In the genomic region with DNA sequence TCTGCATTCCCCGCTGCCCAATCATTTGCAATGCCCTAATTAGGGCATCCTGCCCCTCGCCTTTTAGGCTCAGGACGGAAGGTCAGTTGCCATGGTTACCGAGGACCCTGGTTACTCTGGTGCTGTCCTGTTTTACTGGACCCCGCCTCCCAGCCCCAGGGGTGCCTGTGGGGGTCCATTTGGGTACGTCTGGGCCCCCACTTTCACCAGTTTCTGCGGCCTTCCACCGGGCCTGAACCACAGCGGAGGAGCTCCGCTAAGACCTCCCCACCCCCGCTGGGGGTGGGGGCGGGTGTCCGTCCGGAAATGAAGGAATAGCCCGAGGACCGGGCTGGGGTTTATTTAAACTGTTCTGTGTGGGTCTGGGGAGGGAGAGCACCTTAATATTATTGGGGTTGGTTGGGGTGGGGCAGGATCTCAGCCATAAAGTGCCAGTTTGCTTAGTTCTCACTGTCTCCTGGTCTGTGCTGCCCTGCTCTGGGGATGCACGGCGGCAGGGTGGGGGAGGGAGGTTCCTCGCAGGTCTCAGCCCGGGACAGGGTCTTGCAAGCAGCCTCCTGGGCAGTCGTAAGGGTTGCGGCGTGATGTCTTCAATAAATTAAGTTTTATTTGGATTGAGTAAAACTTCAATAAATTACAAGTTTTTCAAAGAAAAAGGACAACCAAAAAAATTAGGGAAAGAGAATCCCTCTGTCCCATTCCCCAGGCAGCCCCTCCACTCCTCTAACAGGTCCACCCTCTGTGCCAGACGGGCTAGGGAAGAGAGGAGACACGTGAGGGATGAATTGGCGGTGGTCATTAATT, we compare ENCODE assay signal across 11 cellular contexts. TPM values are rescaled to one million over a fixed set of nuclear protein-coding genes. Genes with fewer than 3 reads are reported as not detected.
DNase-seq lines count a peak whose midpoint lies in the region; ATAC-seq and TF ChIP-seq lines count a peak whose summit lies in the region.
"Had no signal": no experiment of that assay in that cellular context is flagged by ENCODE, and none has a peak within 500 bp of the region (broad histone marks: within the 10 kb centered on the region; RNA-seq: fewer than 3 reads in every experiment).

No MANE protein-coding gene starts in this region.

- no peak for TF ChIP-seq POLR2A in esophagus squamous epithelium (IDR thresholded peaks at IDR 0.05)

- CTCF ChIA-PET in OCI-LY7 (lab: Charles Lee; ENCODE audit: unreplicated experiment) = interaction anchor here (0.6 kb wide), 1 partner anchor 16 kb away, joined by 3 read pairs; no protein-coding TSS in a partner anchor

- ATAC-seq in psoas muscle (peak in 2 of 4 donors; percentile 13 to 14), GM21447 (IDR thresholded peaks at IDR 0.05; ENCODE audit: unreplicated experiment) (no peak)

- 68 to 76% methylated on average over 9 of the region's 26 CpGs for WGBS in esophagus squamous epithelium, 2 donors
- WGBS in psoas muscle, 3 donors = 78 to 82% (median 80%) methylated on average over 25 to 26 of the region's 26 CpGs

- H3F3A ChIP-seq in DOHH2 (ENCODE audit: control insufficient read depth, insufficient read depth) = peaks cover 8% of the 10 kb centered on the region

- no peak overlapping the region for H3K27ac ChIP-seq in DOHH2 (ENCODE audit: low read depth, low read length)
- H3K27ac ChIP-seq in OCI-LY7 (ENCODE audit: low read depth, low read length, poor library complexity, severe bottlenecking) = no peak overlapping the region
- peak overlapping the region; percentile 42 to 73 (median 55) for H3K27ac ChIP-seq in esophagus squamous epithelium
- no peak overlapping the region for H3K27ac ChIP-seq in psoas muscle

- peak; percentile 6 for TF ChIP-seq CTCF in DOHH2 (IDR thresholded peaks at IDR 0.05; ENCODE audit: low read depth, low read length, poor library complexity, severe bottlenecking)
- TF ChIP-seq CTCF in OCI-LY7 (conservative IDR thresholded peaks at IDR 0.05; ENCODE audit: low read length) = no peak; the same call in none of the 2 replicates
- TF ChIP-seq CTCF in esophagus squamous epithelium (IDR thresholded peaks at IDR 0.05) = no peak
- TF ChIP-seq CTCF in psoas muscle (IDR thresholded peaks at IDR 0.05) = no peak

- POLR2A ChIA-PET in OCI-LY7 (lab: Charles Lee) = no interaction called here

- H3K36me3 ChIP-seq in DOHH2 (ENCODE audit: control insufficient read depth, low read length) = peaks cover 47% of the 10 kb centered on the region
- H3K36me3 ChIP-seq in OCI-LY7 (ENCODE audit: insufficient read depth, low read length) = peaks cover 49% of the 10 kb centered on the region
- peaks cover 17 to 49% (median 19%) of the 10 kb centered on the region in 3 donors for H3K36me3 ChIP-seq in esophagus squamous epithelium
- H3K36me3 ChIP-seq in psoas muscle (ENCODE audit: insufficient read depth in 1 of 2, low read depth in 1 of 2) = peaks cover 0 to 48% of the 10 kb centered on the region in 2 donors

- H3K79me2 ChIP-seq in DOHH2 (ENCODE audit: control insufficient read depth, low read length) (no peaks in the 10 kb centered on the region), OCI-LY7 (ENCODE audit: insufficient read depth, low read depth, low read length) (no peaks in the 10 kb centered on the region)

- H3K4me2 ChIP-seq in DOHH2 (ENCODE audit: low read length) = no peak overlapping the region
- H3K4me2 ChIP-seq in OCI-LY7 (ENCODE audit: low read length) = no peak overlapping the region

- intact Hi-C loops in OCI-LY7 (cut with micrococcal nuclease; ENCODE audit: unreplicated experiment) (loop anchor here (1.0 to 5.0 kb wide), 2 partner anchors 14 to 194 kb away; partner anchors contain the start of genes CLPB and INPPL1), esophagus squamous epithelium (cut with DNase I) (no loop called here), psoas muscle (cut with DNase I) (loop anchor here (1.0 to 10.0 kb wide), 5 partner anchors 13 to 224 kb away; partner anchors contain the start of genes ANAPC15 (in 1 of the 2) and CLPB (in 1 of the 2))

- H3K9me3 ChIP-seq in DOHH2 (ENCODE audit: control insufficient read depth, insufficient read depth, low read length) = no peaks in the 10 kb centered on the region
- H3K9me3 ChIP-seq in OCI-LY7 (ENCODE audit: low read length) = no peaks in the 10 kb centered on the region
- H3K9me3 ChIP-seq in esophagus squamous epithelium = no peaks in the 10 kb centered on the region
- H3K9me3 ChIP-seq in psoas muscle = no peaks in the 10 kb centered on the region

- TSS peak; percentile 85 for BruUV-seq in OCI-LY7 (replicated peaks; lab: Mats Ljungman, UMichigan)

- in situ Hi-C loops in KBM-7 (cut with MboI; ENCODE audit: low pct_unique_long_range_greater_than_20kb, low sequenced_read_pairs) = no loop called here

- peaks cover 33% of the 10 kb centered on the region for H3K27me3 ChIP-seq in DOHH2 (ENCODE audit: control insufficient read depth, low read length)
- H3K27me3 ChIP-seq in esophagus squamous epithelium = peaks cover 2 to 43% (median 13%) of the 10 kb centered on the region in 4 donors
- peaks cover 0 to 22% (median 12%) of the 10 kb centered on the region in 3 donors for H3K27me3 ChIP-seq in psoas muscle (ENCODE audit: insufficient read depth in 3 of 3, low read length in 2 of 3)

- H3K9me2 ChIP-seq in DOHH2 (replicated peaks; ENCODE audit: control insufficient read depth, low read length) (no peaks in the 10 kb centered on the region), OCI-LY7 (ENCODE audit: insufficient read depth, low read length) (no peaks in the 10 kb centered on the region)

- H4K20me1 ChIP-seq in DOHH2 (ENCODE audit: control insufficient read depth, insufficient read depth, low read depth, low read length) (peaks cover 9% of the 10 kb centered on the region; the same call in 1 of the 2 replicates), OCI-LY7 (ENCODE audit: insufficient read depth, low read length) (no peaks in the 10 kb centered on the region)

- peaks cover 3% of the 10 kb centered on the region; the same call in 1 of the 2 replicates for H3K4me1 ChIP-seq in DOHH2 (ENCODE audit: control insufficient read depth, low read length)
- H3K4me1 ChIP-seq in OCI-LY7 (ENCODE audit: insufficient read depth, low read length, poor library complexity, severe bottlenecking) = no peaks in the 10 kb centered on the region
- H3K4me1 ChIP-seq in esophagus squamous epithelium = peaks cover 23 to 66% (median 26%) of the 10 kb centered on the region in 3 donors
- H3K4me1 ChIP-seq in psoas muscle = peaks cover 10% of the 10 kb centered on the region

- DNase-seq in OCI-LY7 (ENCODE audit: low spot score) (no peak), esophagus squamous epithelium (lab: John Stamatoyannopoulos, UW) (no peak), psoas muscle (no peak), superior temporal gyrus (ENCODE audit: extremely low spot score) (no peak), KBM-7 (no peak)
- no peak for DNase-seq in activated CD4-positive, alpha-beta T cell treated with anti-CD3 and anti-CD28 coated beads for 4 hours
- DNase-seq: activated B cell treated with CpG ODN at 0.5 μM for 24 hours had no signal

- H2AFZ ChIP-seq in OCI-LY7 (ENCODE audit: low read length) = no peak overlapping the region

- no peak overlapping the region for H3K4me3 ChIP-seq in DOHH2 (ENCODE audit: low read length)
- H3K4me3 ChIP-seq in OCI-LY7 (ENCODE audit: low read depth, low read length, poor library complexity, severe bottlenecking) = no peak overlapping the region
- peak overlapping the region in 1 of 4 donors; percentile 45 for H3K4me3 ChIP-seq in esophagus squamous epithelium
- peak overlapping the region; percentile 60 for H3K4me3 ChIP-seq in psoas muscle

RNA-seq across cellular contexts. Expression of gene PHOX2A, which starts 5.3 kb away (rescaled TPM):
- not detected in 2 replicates for total RNA-seq in OCI-LY7 (2014; rRNA removed; shearing (Covaris generic))
- total RNA-seq in OCI-LY7 (2022) = not detected in 2 replicates
- not detected for total RNA-seq in esophagus squamous epithelium
- total RNA-seq in psoas muscle = not detected
- polyA plus RNA-seq in psoas muscle = under 1 TPM in 1 of 3 donors, not detected in 2; 0.07 TPM
- total RNA-seq: activated B cell treated with CpG ODN at 0.5 μM for 24 hours; activated naive CD4-positive, alpha-beta T cell treated with anti-CD3 and anti-CD28 coated beads for 36 hours; dermis microvascular lymphatic vessel endothelial cell had no signal

RNA-seq across cellular contexts. Expression of gene INPPL1, which starts 14.1 kb away (rescaled TPM):
- total RNA-seq in OCI-LY7 (2014; rRNA removed; shearing (Covaris generic)) = 60.9 and 103 TPM in 2 replicates
- total RNA-seq in OCI-LY7 (2022) (195 and 216 TPM in 2 replicates), esophagus squamous epithelium (10 to 100 TPM; 22.4 to 61.2 (median 26.3) TPM), psoas muscle (100 to 1,000 TPM in 3 of 4 donors, 10 to 100 TPM in 1; 90.7 to 125 (median 121) TPM)
- 10 to 100 TPM; 35.2 to 84.9 (median 60.1) TPM for polyA plus RNA-seq in psoas muscle

RNA-seq across cellular contexts. Expression of gene FOLR2, which starts 22.1 kb away (rescaled TPM):
- 13.4 and 14.4 TPM in 2 replicates for total RNA-seq in OCI-LY7 (2014; rRNA removed; shearing (Covaris generic))
- total RNA-seq in OCI-LY7 (2022) = 12.8 and 14.6 TPM in 2 replicates
- 10 to 100 TPM in 1 of 4 donors, 1 to 10 TPM in 2, not detected in 1; 1.7 to 41.6 (median 9.1) TPM for total RNA-seq in esophagus squamous epithelium
- 10 to 100 TPM in 2 of 4 donors, 1 to 10 TPM in 2; 5.3 to 14.2 (median 9.4) TPM for total RNA-seq in psoas muscle
- polyA plus RNA-seq in psoas muscle = 1 to 10 TPM; 2.9 to 4.5 (median 4.5) TPM
- total RNA-seq: activated naive CD4-positive, alpha-beta T cell treated with anti-CD3 and anti-CD28 coated beads for 36 hours; dermis microvascular lymphatic vessel endothelial cell had no signal

RNA-seq across cellular contexts. Expression of gene FOLR1, which starts 46.8 kb away (rescaled TPM):
- total RNA-seq in OCI-LY7 (2014; rRNA removed; shearing (Covaris generic)) = not detected in 2 replicates
- total RNA-seq in OCI-LY7 (2022) (not detected in 2 replicates), esophagus squamous epithelium (1 to 10 TPM in 2 of 4 donors, under 1 TPM in 1, not detected in 1; 0.38 to 7.6 (median 1.5) TPM), psoas muscle (under 1 TPM in 2 of 4 donors, not detected in 2; 0.22 to 0.36 TPM)
- not detected for polyA plus RNA-seq in psoas muscle
- total RNA-seq: activated B cell treated with CpG ODN at 0.5 μM for 24 hours; activated naive CD4-positive, alpha-beta T cell treated with anti-CD3 and anti-CD28 coated beads for 36 hours; dermis microvascular lymphatic vessel endothelial cell had no signal

Comparison
In these comparisons a context has a peak if more than half of its experiments do, and no peak if none do; other contexts are left out.
1. H3K27ac ChIP-seq: peak in esophagus squamous epithelium (4 of 4); none in DOHH2 (single experiment), OCI-LY7 (single experiment) and psoas muscle (single experiment).